1 cellular context compared by ENCODE assay signal in genomic region chr2:96758987-96759386, GRCh38.
TF ChIP-seq lines count a peak whose summit lies in the region.

No MANE protein-coding gene starts in this region.

TF ChIP-seq in HEK293T, 16 proteins besides CTCF, POLR2A, EP300 and RAD21 (continued from another document):
- TF ChIP-seq PKNOX1 (IDR thresholded peaks at IDR 0.05) (no peak), L3MBTL2 (conservative IDR thresholded peaks at IDR 0.05) (no peak), NFRKB (IDR thresholded peaks at IDR 0.05) (no peak), ARNT (IDR thresholded peaks at IDR 0.05) (no peak)
TF ChIP-seq in HEK293T: peak in this region for 0.
